In genomic region chr14:22871962-22872832, GRCh38 we compare ENCODE assay signal across 8 cellular contexts. TPM values are rescaled to one million over a fixed set of nuclear protein-coding genes. Genes with fewer than 3 reads are reported as not detected.
DNase-seq lines count a peak whose midpoint lies in the region; ATAC-seq and TF ChIP-seq lines count a peak whose summit lies in the region.

No MANE protein-coding gene starts in this region.

- H3K27me3 Mint-ChIP-seq in T-helper 2 cell treated with Interferon-gamma antibody and Interleukin-4, amounts not matched to agents 5 μg/mL and 100 μg/mL, for 36 hours (ENCODE audit: low read depth), result no peaks in the 10 kb centered on the region

- peak; percentile 72 to 74 for ATAC-seq in gastrocnemius medialis
- ATAC-seq in HG03520 (IDR thresholded peaks at IDR 0.05; ENCODE audit: unreplicated experiment), result no peak

- peak overlapping the region; percentile 91 for H3K4me3 Mint-ChIP-seq in T-helper 2 cell treated with Interferon-gamma antibody and Interleukin-4, amounts not matched to agents 5 μg/mL and 100 μg/mL, for 36 hours

- H3K4me3 ChIP-seq in iPS DF 6.9 (ENCODE audit: low read length) (peak overlapping the region; percentile 94), gastrocnemius medialis (peak overlapping the region; percentile 89 to 100 (median 96))

- intact Hi-C loops in gastrocnemius medialis (cut with DNase I; ENCODE audit: low total_unique reads), result loop anchor here (1.0 to 5.0 kb wide), 7 partner anchors 19 to 273 kb away; partner anchors contain the start of genes ABHD4, HAUS4, MRPL52 and PRMT5

- DNase-seq in GM10248 (ENCODE audit: extremely low spot score) (peak; percentile 80), HEK293T (ENCODE audit: extremely low spot score) (peak; percentile 82), NCI-H1092 treated with DMSO at 0.1 percent for 48 hours (lab: John Stamatoyannopoulos, UW) (peak; percentile 63), astrocyte of the hippocampus (ENCODE audit: low read depth, low spot score) (peak; percentile 94), iPS DF 6.9 (ENCODE audit: low read depth, low spot score) (no peak), gastrocnemius medialis (peak; percentile 62 to 79)
- peak; percentile 65 for DNase-seq in T-helper 2 cell treated with Interferon-gamma antibody and Interleukin-4, amounts not matched to agents 5 μg/mL and 100 μg/mL, for 36 hours (ENCODE audit: low spot score)

- H3K36me3 ChIP-seq in iPS DF 6.9 (ENCODE audit: control insufficient read depth, insufficient read depth, low read length), result peaks cover 10% of the 10 kb centered on the region; the same call in 1 of the 2 replicates
- peaks cover 0 to 42% of the 10 kb centered on the region in 2 donors for H3K36me3 ChIP-seq in gastrocnemius medialis

- POLR2A ChIA-PET in GM10248 (lab: Yijun Ruan, JAX), result no interaction called here
- POLR2A ChIA-PET in HEK293T (lab: Yijun Ruan, JAX), result interaction anchor here (0.9 to 4.3 kb wide), 9 partner anchors 10 to 106 kb away, joined by 3 to 37 read pairs (median 5); partner anchors contain the start of genes OXA1L and REM2

- peak overlapping the region; percentile 94 for H3K27ac Mint-ChIP-seq in T-helper 2 cell treated with Interferon-gamma antibody and Interleukin-4, amounts not matched to agents 5 μg/mL and 100 μg/mL, for 36 hours

- TF ChIP-seq CTCF in GM10248 (IDR thresholded peaks at IDR 0.05; ENCODE audit: control extremely low read depth, extremely low read depth, low read depth, missing control alignments), result peak; percentile 94
- TF ChIP-seq CTCF in gastrocnemius medialis (IDR thresholded peaks at IDR 0.05 in 4 of 5, conservative IDR thresholded peaks at IDR 0.05 in 1 of 5), result peak; percentile 83 to 95 (median 91)

- WGBS in iPS DF 6.9 (ENCODE audit: insufficient coverage, insufficient read length), result no CpG with 5 or more reads among the region's 54 CpGs

- no peak overlapping the region for H3K27ac ChIP-seq in iPS DF 6.9 (ENCODE audit: low read length)
- H3K27ac ChIP-seq in gastrocnemius medialis, result peak overlapping the region; percentile 98 to 100 (median 99)

- H3K36me3 Mint-ChIP-seq in T-helper 2 cell treated with Interferon-gamma antibody and Interleukin-4, amounts not matched to agents 5 μg/mL and 100 μg/mL, for 36 hours (ENCODE audit: low read depth), result peaks cover 29% of the 10 kb centered on the region

- H3K9me3 ChIP-seq in iPS DF 6.9 (ENCODE audit: control insufficient read depth, insufficient read depth, low read length), result no peaks in the 10 kb centered on the region
- no peaks in the 10 kb centered on the region for H3K9me3 ChIP-seq in gastrocnemius medialis

- H3K4me1 Mint-ChIP-seq in T-helper 2 cell treated with Interferon-gamma antibody and Interleukin-4, amounts not matched to agents 5 μg/mL and 100 μg/mL, for 36 hours (ENCODE audit: low read depth), result peaks cover 21% of the 10 kb centered on the region

- CTCF ChIA-PET in GM10248 (lab: Yijun Ruan, JAX), result interaction anchor here (0.7 to 7.9 kb wide), 45 partner anchors 8 to 480 kb away, joined by 3 to 196 read pairs (median 5); partner anchors contain the start of genes ABHD4, AJUBA, DAD1 and OXA1L
- CTCF ChIA-PET in HEK293T (lab: Yijun Ruan, JAX), result interaction anchor here (0.5 to 3.6 kb wide), 15 partner anchors 9 to 89 kb away, joined by 3 to 30 read pairs (median 4); partner anchors contain the start of genes HAUS4 and REM2

- H3K27me3 ChIP-seq in iPS DF 6.9 (ENCODE audit: control insufficient read depth, insufficient read depth, low read length) (no peaks in the 10 kb centered on the region), gastrocnemius medialis (no peaks in the 10 kb centered on the region)

- no peaks in the 10 kb centered on the region for H3K9me3 Mint-ChIP-seq in T-helper 2 cell treated with Interferon-gamma antibody and Interleukin-4, amounts not matched to agents 5 μg/mL and 100 μg/mL, for 36 hours

- peak; percentile 4 to 34 for TF ChIP-seq POLR2A in gastrocnemius medialis (IDR thresholded peaks at IDR 0.05)

- H3K4me1 ChIP-seq in iPS DF 6.9 (ENCODE audit: control insufficient read depth, insufficient read depth, low read length) (no peaks in the 10 kb centered on the region), gastrocnemius medialis (peaks cover 16 to 22% of the 10 kb centered on the region in 2 donors)

- in situ Hi-C loops in gastrocnemius medialis (cut with MboI; ENCODE audit: low sequenced_read_pairs in 4 of 4), result loop anchor here in 3 of 4 donors (25.0 kb wide), 2 partner anchors 310 to 485 kb away; no protein-coding TSS in a partner anchor

TF ChIP-seq in HEK293T, 16 proteins besides CTCF, POLR2A, EP300 and RAD21:
- TF ChIP-seq BHLHE40 (IDR thresholded peaks at IDR 0.05; ENCODE audit: borderline replicate concordance) (no peak), NFRKB (IDR thresholded peaks at IDR 0.05) (no peak), L3MBTL2 (conservative IDR thresholded peaks at IDR 0.05) (no peak), TARDBP (IDR thresholded peaks at IDR 0.05) (no peak), SUZ12 (IDR thresholded peaks at IDR 0.05) (no peak), ZNF384 (IDR thresholded peaks at IDR 0.05) (no peak), FOXK2 (IDR thresholded peaks at IDR 0.05) (no peak), PKNOX1 (IDR thresholded peaks at IDR 0.05) (no peak), FOXM1 (IDR thresholded peaks at IDR 0.05; ENCODE audit: borderline replicate concordance) (no peak), ELF4 (IDR thresholded peaks at IDR 0.05) (no peak), FOXA1 (IDR thresholded peaks at IDR 0.05) (no peak), CTBP1 (IDR thresholded peaks at IDR 0.05; ENCODE audit: borderline replicate concordance) (no peak)

RNA-seq across cellular contexts. Expression of gene LRP10, which starts 0.7 kb away (rescaled TPM):
- 100 to 1,000 TPM in 1 of 4 donors, 10 to 100 TPM in 3; 31.1 to 109 (median 60.1) TPM for total RNA-seq in gastrocnemius medialis

RNA-seq across cellular contexts. Expression of gene REM2, which starts 10.8 kb away (rescaled TPM):
- total RNA-seq in gastrocnemius medialis, result 1 to 10 TPM in 1 of 4 donors, not detected in 3; 1.1 TPM

RNA-seq across cellular contexts. Expression of gene MMP14, which starts 35.8 kb away (rescaled TPM):
- 10 to 100 TPM; 14.9 to 29.7 (median 20.8) TPM for total RNA-seq in gastrocnemius medialis

RNA-seq across cellular contexts. Expression of gene MRPL52, which starts 42.5 kb away (rescaled TPM):
- total RNA-seq in gastrocnemius medialis, result 100 to 1,000 TPM in 1 of 4 donors, 10 to 100 TPM in 3; 48.5 to 153 (median 89.0) TPM

RNA-seq across cellular contexts. Expression of gene RBM23, which starts 46.8 kb away (rescaled TPM):
- total RNA-seq in gastrocnemius medialis, result 10 to 100 TPM; 37.7 to 83.3 (median 62.1) TPM
